8 cellular contexts compared by ENCODE assay signal in genomic region chr3:20043398-20043797, GRCh38. TPM values are rescaled to one million over a fixed set of nuclear protein-coding genes. Genes with fewer than 3 reads are reported as not detected.
DNase-seq lines count a peak whose midpoint lies in the region; ATAC-seq and TF ChIP-seq lines count a peak whose summit lies in the region.

No MANE protein-coding gene starts in this region.

- H3K4me1 ChIP-seq in ACC112 (ENCODE audit: control insufficient read depth, insufficient read depth, low read length, unreplicated experiment), result peaks cover 20% of the 10 kb centered on the region
- peaks cover 73% of the 10 kb centered on the region for H3K4me1 ChIP-seq in Karpas-422 (ENCODE audit: low read length)
- peaks cover 21% of the 10 kb centered on the region for H3K4me1 ChIP-seq in rectal smooth muscle tissue (ENCODE audit: control insufficient read depth, insufficient read depth, low read length)

- no peaks in the 10 kb centered on the region for H3K36me3 ChIP-seq in ACC112 (ENCODE audit: insufficient read depth, low read length)
- no peaks in the 10 kb centered on the region for H3K36me3 ChIP-seq in Karpas-422 (ENCODE audit: insufficient read depth, low read length)
- H3K36me3 ChIP-seq in rectal smooth muscle tissue (ENCODE audit: control insufficient read depth, insufficient read depth, low read length), result no peaks in the 10 kb centered on the region

- TF ChIP-seq CTCF in nephron progenitor cell (IDR thresholded peaks at IDR 0.05), result no peak

- H3K36me3 Mint-ChIP-seq in activated T-cell treated with anti-CD3 and anti-CD28 coated beads, Interleukin-2, amount 50 U/mL, for 4 hours (ENCODE audit: insufficient read depth), result no peaks in the 10 kb centered on the region
- H3K36me3 Mint-ChIP-seq in nephron progenitor cell (ENCODE audit: low read depth), result no peaks in the 10 kb centered on the region

- H3K4me3 Mint-ChIP-seq in activated T-cell treated with anti-CD3 and anti-CD28 coated beads, Interleukin-2, amount 50 U/mL, for 4 hours, result peak overlapping the region; percentile 78
- H3K4me3 Mint-ChIP-seq in nephron progenitor cell, result no peak overlapping the region

- no peak overlapping the region for H3K27ac Mint-ChIP-seq in nephron progenitor cell

- peak overlapping the region; percentile 64 for H3K4me3 ChIP-seq in ACC112 (ENCODE audit: low read depth, low read length)
- peak overlapping the region; percentile 55 for H3K4me3 ChIP-seq in Karpas-422 (ENCODE audit: low read length)
- H3K4me3 ChIP-seq in rectal smooth muscle tissue (ENCODE audit: low read length), result peak overlapping the region; percentile 44

- peak overlapping the region; percentile 64 for H2AFZ ChIP-seq in ACC112 (ENCODE audit: low read length, unreplicated experiment)
- H2AFZ ChIP-seq in Karpas-422 (ENCODE audit: low read length), result no peak overlapping the region

- DNase-seq in Karpas-422 (peak; percentile 63), globus pallidus (ENCODE audit: low spot score) (peak; percentile 72), nephron progenitor cell (no peak), NCI-H510A treated with DMSO at 0.1 percent for 48 hours (lab: John Stamatoyannopoulos, UW) (no peak)
- DNase-seq in activated T-cell treated with anti-CD3 and anti-CD28 coated beads, Interleukin-2, amount 50 U/mL, for 4 hours, result peak; percentile 25

- H3K27ac ChIP-seq in ACC112 (ENCODE audit: low read depth, low read length), result no peak overlapping the region
- H3K27ac ChIP-seq in Karpas-422 (ENCODE audit: low read length), result peak overlapping the region; percentile 60
- no peak overlapping the region for H3K27ac ChIP-seq in rectal smooth muscle tissue (ENCODE audit: low read depth, low read length)

- H3K27me3 ChIP-seq in ACC112 (ENCODE audit: insufficient read depth, low read length), result no peaks in the 10 kb centered on the region
- H3K27me3 ChIP-seq in Karpas-422 (ENCODE audit: low read length), result no peaks in the 10 kb centered on the region
- no peaks in the 10 kb centered on the region for H3K27me3 ChIP-seq in rectal smooth muscle tissue (ENCODE audit: control insufficient read depth, insufficient read depth, low read length)

- peaks cover 77% of the 10 kb centered on the region for H3K4me1 Mint-ChIP-seq in activated T-cell treated with anti-CD3 and anti-CD28 coated beads, Interleukin-2, amount 50 U/mL, for 4 hours (ENCODE audit: low read depth)
- peaks cover 60% of the 10 kb centered on the region for H3K4me1 Mint-ChIP-seq in nephron progenitor cell

- H3K9me2 ChIP-seq in Karpas-422 (replicated peaks; ENCODE audit: insufficient read depth, low read length), result no peaks in the 10 kb centered on the region

- peaks cover 10% of the 10 kb centered on the region; the same call in 1 of the 2 replicates for H4K20me1 ChIP-seq in Karpas-422 (ENCODE audit: insufficient read depth, low read depth, low read length)

- no peaks in the 10 kb centered on the region for H3K27me3 Mint-ChIP-seq in activated T-cell treated with anti-CD3 and anti-CD28 coated beads, Interleukin-2, amount 50 U/mL, for 4 hours (ENCODE audit: low read depth)
- H3K27me3 Mint-ChIP-seq in nephron progenitor cell (ENCODE audit: low read depth, poor library complexity), result no peaks in the 10 kb centered on the region

- peak; percentile 23 for ATAC-seq in GM19397 (IDR thresholded peaks at IDR 0.05; ENCODE audit: unreplicated experiment)
- no peak for ATAC-seq in activated T-cell treated with anti-CD3 and anti-CD28 coated beads, Interleukin-2, amount 50 U/mL, for 4 hours

- no peaks in the 10 kb centered on the region for H3K9me3 Mint-ChIP-seq in activated T-cell treated with anti-CD3 and anti-CD28 coated beads, Interleukin-2, amount 50 U/mL, for 4 hours
- no peaks in the 10 kb centered on the region for H3K9me3 Mint-ChIP-seq in nephron progenitor cell

- no peaks in the 10 kb centered on the region for H3K9me3 ChIP-seq in Karpas-422 (ENCODE audit: low read length)

- peak overlapping the region; percentile 90 for H3K4me2 ChIP-seq in Karpas-422 (ENCODE audit: low read depth, low read length, poor library complexity, severe bottlenecking)

- H3K9ac ChIP-seq in Karpas-422 (ENCODE audit: low read length) (peak overlapping the region; percentile 50), rectal smooth muscle tissue (ENCODE audit: low read length) (peak overlapping the region; percentile 21)

- no peaks in the 10 kb centered on the region for H3K79me2 ChIP-seq in ACC112 (ENCODE audit: control insufficient read depth, insufficient read depth, low read length, unreplicated experiment)
- peaks cover 77% of the 10 kb centered on the region for H3K79me2 ChIP-seq in Karpas-422 (ENCODE audit: low read length)

RNA-seq across cellular contexts. Expression of gene KAT2B, which starts 3.2 kb away (rescaled TPM):
- total RNA-seq in Karpas-422 (2014; rRNA removed; shearing (Covaris generic); ENCODE audit: low replicate concordance), result 37.7 and 45.8 TPM in 2 replicates
- total RNA-seq in activated T-cell treated with anti-CD3 and anti-CD28 coated beads, Interleukin-2, amount 50 U/mL, for 4 hours, result 10 to 100 TPM; 11.5 to 28.0 (median 18.9) TPM

RNA-seq across cellular contexts. Expression of gene PP2D1, which starts 31.3 kb away (rescaled TPM):
- total RNA-seq in Karpas-422 (2014; rRNA removed; shearing (Covaris generic); ENCODE audit: low replicate concordance), result not detected in 2 replicates
- not detected for total RNA-seq in activated T-cell treated with anti-CD3 and anti-CD28 coated beads, Interleukin-2, amount 50 U/mL, for 4 hours

Comparison
In these comparisons a context has a peak if more than half of its experiments do, and no peak if none do; other contexts are left out.
1. DNase-seq: peak in Karpas-422 (single experiment), activated T-cell treated with anti-CD3 and anti-CD28 coated beads, Interleukin-2, amount 50 U/mL, for 4 hours (single experiment) and globus pallidus (single experiment); none in nephron progenitor cell (single experiment) and NCI-H510A treated with DMSO at 0.1 percent for 48 hours (single experiment).
2. Peak in every context shown above with its lines, with median percentiles within 50 percentile points of each other: H3K4me3 ChIP-seq.